In genomic region chr12:32399373-32400113, GRCh38 we compare ENCODE assay signal across 8 cellular contexts. TPM values are rescaled to one million over a fixed set of nuclear protein-coding genes. Genes with fewer than 3 reads are reported as not detected.
DNase-seq lines count a peak whose midpoint lies in the region; ATAC-seq, FAIRE-seq and TF ChIP-seq lines count a peak whose summit lies in the region.

Gene FGD4, plus strand, starts transcription at chr12:32399558.

- peaks cover 5% of the 10 kb centered on the region for H3K23me2 ChIP-seq in H9 (ENCODE audit: insufficient read length, low read depth, low read length, poor library complexity, severe bottlenecking)

- H2AFZ ChIP-seq in H9 (ENCODE audit: low read length), result no peak within 1 kb of the TSS

- no peak within 1 kb of the TSS for H2BK120ac ChIP-seq in H9 (ENCODE audit: low read depth, low read length, poor library complexity, severe bottlenecking)

- WGBS in H9 (ENCODE audit: extremely low coverage, insufficient read length, low lambda C conversion rate), result no CpG with 5 or more reads among the region's 82 CpGs

- H3K4me2 ChIP-seq in H9 (ENCODE audit: insufficient read depth, insufficient read length, low read length), result peak within 1 kb of the TSS; percentile 98

- peak within 1 kb of the TSS; percentile 69 for H3K9ac ChIP-seq in H9 (ENCODE audit: extremely low read depth, insufficient read length, low read length)

- H3K18ac ChIP-seq in H9 (ENCODE audit: insufficient read length, low read depth, low read length), result peak within 1 kb of the TSS; percentile 85

- H3K27ac ChIP-seq in H9 (ENCODE audit: insufficient read length, low read depth, low read length) (peak within 1 kb of the TSS; percentile 85), upper lobe of right lung (peak within 1 kb of the TSS; percentile 86)

- DNase-seq in GM04504 (ENCODE audit: low read depth) (peak; percentile 23), H9 (peak; percentile 95), LHCN-M2 (ENCODE audit: low read depth) (peak; percentile 77), RCC 7860 (ENCODE audit: low spot score) (peak; percentile 79), glutamatergic neuron (peak; percentile 86), non-pigmented ciliary epithelial cell (ENCODE audit: low read depth) (peak; percentile 23), upper lobe of right lung (peak; percentile 97)
- DNase-seq in activated naive CD8-positive, alpha-beta T cell treated with anti-CD3 and anti-CD28 coated beads, Interleukin-2, amount 10 ng/mL, durations not matched to agents 7 days and 5 days, result peak; percentile 78

- H3K9me3 Mint-ChIP-seq in H9 (peaks cover 0 to 2% of the 10 kb centered on the region in 2 experiments; a peak in 2 of 5 replicates), glutamatergic neuron (ENCODE audit: unreplicated experiment) (no peaks in the 10 kb centered on the region)
- no peaks in the 10 kb centered on the region for H3K9me3 Mint-ChIP-seq in activated naive CD8-positive, alpha-beta T cell treated with anti-CD3 and anti-CD28 coated beads, Interleukin-2, amount 10 ng/mL, durations not matched to agents 7 days and 5 days

- H3K4me3 Mint-ChIP-seq in H9, result peak within 1 kb of the TSS; percentile 95 to 97
- peak within 1 kb of the TSS; percentile 96 for H3K4me3 Mint-ChIP-seq in activated naive CD8-positive, alpha-beta T cell treated with anti-CD3 and anti-CD28 coated beads, Interleukin-2, amount 10 ng/mL, durations not matched to agents 7 days and 5 days
- H3K4me3 Mint-ChIP-seq in glutamatergic neuron (ENCODE audit: unreplicated experiment), result peak within 1 kb of the TSS; percentile 94

- H4K20me1 ChIP-seq in H9 (ENCODE audit: control insufficient read depth, insufficient read depth, insufficient read length), result no peaks in the 10 kb centered on the region

- H3K4me3 ChIP-seq in upper lobe of right lung, result peak within 1 kb of the TSS; percentile 65

- no peak within 1 kb of the TSS for H3K4ac ChIP-seq in H9 (ENCODE audit: low read depth, low read length)

- H3K4me1 ChIP-seq in H9 (ENCODE audit: insufficient read depth, low read length) (peaks cover 7% of the 10 kb centered on the region; the same call in 1 of the 2 replicates), upper lobe of right lung (peaks cover 7% of the 10 kb centered on the region)

- POLR2A ChIA-PET in activated naive CD8-positive, alpha-beta T cell treated with anti-CD3 and anti-CD28 coated beads, Interleukin-2, amount 10 ng/mL, durations not matched to agents 7 days and 5 days (lab: Charles Lee), result interaction anchor here (0.6 kb wide), 1 partner anchor 302 kb away, joined by 7 read pairs; no protein-coding TSS in a partner anchor

- no peaks in the 10 kb centered on the region for H3K9me3 ChIP-seq in H9 (ENCODE audit: control insufficient read depth, low read depth, low read length)
- H3K9me3 ChIP-seq in upper lobe of right lung, result no peaks in the 10 kb centered on the region

- peak; percentile 96 for ATAC-seq in activated naive CD8-positive, alpha-beta T cell treated with anti-CD3 and anti-CD28 coated beads, Interleukin-2, amount 10 ng/mL, durations not matched to agents 7 days and 5 days (ENCODE audit: low read depth)
- peak; percentile 97 for ATAC-seq in upper lobe of right lung

- peaks cover 28% of the 10 kb centered on the region; the same call in 1 of the 2 replicates for H3K79me2 ChIP-seq in H9 (ENCODE audit: insufficient read depth, low read length)

- H3K36me3 Mint-ChIP-seq in H9 (ENCODE audit: insufficient read depth in 1 of 3, low read depth in 3 of 3), result peaks cover 9 to 37% (median 35%) of the 10 kb centered on the region in 3 experiments
- no peaks in the 10 kb centered on the region for H3K36me3 Mint-ChIP-seq in activated naive CD8-positive, alpha-beta T cell treated with anti-CD3 and anti-CD28 coated beads, Interleukin-2, amount 10 ng/mL, durations not matched to agents 7 days and 5 days
- no peaks in the 10 kb centered on the region for H3K36me3 Mint-ChIP-seq in glutamatergic neuron (ENCODE audit: unreplicated experiment)

- no peak within 1 kb of the TSS for H3T11ph ChIP-seq in H9 (ENCODE audit: low read length)

- H3K27ac Mint-ChIP-seq in H9, result peak within 1 kb of the TSS; percentile 95 to 99 (median 99)
- peak within 1 kb of the TSS; percentile 81 for H3K27ac Mint-ChIP-seq in activated naive CD8-positive, alpha-beta T cell treated with anti-CD3 and anti-CD28 coated beads, Interleukin-2, amount 10 ng/mL, durations not matched to agents 7 days and 5 days
- H3K27ac Mint-ChIP-seq in glutamatergic neuron (ENCODE audit: unreplicated experiment), result peak within 1 kb of the TSS; percentile 48

- no peak for FAIRE-seq in RCC 7860 (lab: Jason Lieb, UNC)

- no peaks in the 10 kb centered on the region for H3K79me1 ChIP-seq in H9 (ENCODE audit: insufficient read depth, low read depth, low read length, poor library complexity, severe bottlenecking)

- intact Hi-C loops in upper lobe of right lung (cut with DNase I), result no loop called here

- no peak within 1 kb of the TSS for H4K5ac ChIP-seq in H9 (ENCODE audit: insufficient read length, low read depth, low read length)

- H3K14ac ChIP-seq in H9 (ENCODE audit: insufficient read depth, low read length), result peak within 1 kb of the TSS; percentile 86

- no peak within 1 kb of the TSS for H3K56ac ChIP-seq in H9 (ENCODE audit: insufficient read length, low read depth, low read length)

- no peak within 1 kb of the TSS for H2BK15ac ChIP-seq in H9 (ENCODE audit: low read depth, low read length)

- H3K27me3 ChIP-seq in H9 (ENCODE audit: insufficient read depth, low read length) (no peaks in the 10 kb centered on the region), upper lobe of right lung (no peaks in the 10 kb centered on the region)

- no peak within 1 kb of the TSS for H2AK5ac ChIP-seq in H9 (ENCODE audit: insufficient read length, low read length)

- no peak within 1 kb of the TSS for H4K91ac ChIP-seq in H9 (ENCODE audit: insufficient read length, low read depth, low read length)

- TF ChIP-seq CTCF in H9 (conservative IDR thresholded peaks at IDR 0.05), result peak; percentile 69
- peak; percentile 37 for TF ChIP-seq CTCF in glutamatergic neuron (IDR thresholded peaks at IDR 0.05; ENCODE audit: partially characterized antibody, unreplicated experiment)
- TF ChIP-seq CTCF in upper lobe of right lung (IDR thresholded peaks at IDR 0.05), result peak; percentile 43

- no peak within 1 kb of the TSS for H2BK20ac ChIP-seq in H9 (ENCODE audit: low read depth, low read length, poor library complexity, severe bottlenecking)

- H4K8ac ChIP-seq in H9 (replicated peaks; ENCODE audit: insufficient read length, low read depth, low read length), result no peak within 1 kb of the TSS

- H3K4me1 Mint-ChIP-seq in H9 (peaks cover 35 to 50% of the 10 kb centered on the region in 2 experiments), glutamatergic neuron (ENCODE audit: low read depth, unreplicated experiment) (no peaks in the 10 kb centered on the region)
- H3K4me1 Mint-ChIP-seq in activated naive CD8-positive, alpha-beta T cell treated with anti-CD3 and anti-CD28 coated beads, Interleukin-2, amount 10 ng/mL, durations not matched to agents 7 days and 5 days, result peaks cover 10% of the 10 kb centered on the region

- H2BK5ac ChIP-seq in H9 (ENCODE audit: insufficient read length, low read length), result no peak within 1 kb of the TSS

- H2BK12ac ChIP-seq in H9 (ENCODE audit: insufficient read length, low read depth, low read length), result peak within 1 kb of the TSS; percentile 25

- H3K23ac ChIP-seq in H9 (ENCODE audit: insufficient read length, low read depth, low read length), result no peak within 1 kb of the TSS

- H3K27me3 Mint-ChIP-seq in H9 (ENCODE audit: low read depth) (no peaks in the 10 kb centered on the region), glutamatergic neuron (ENCODE audit: unreplicated experiment) (no peaks in the 10 kb centered on the region)
- peaks cover 36% of the 10 kb centered on the region for H3K27me3 Mint-ChIP-seq in activated naive CD8-positive, alpha-beta T cell treated with anti-CD3 and anti-CD28 coated beads, Interleukin-2, amount 10 ng/mL, durations not matched to agents 7 days and 5 days

- H3K36me3 ChIP-seq in upper lobe of right lung, result no peaks in the 10 kb centered on the region

RNA-seq across cellular contexts. Expression of gene FGD4, which starts in this region (rescaled TPM):
- total RNA-seq in H9 (2021) (53.9 and 54.3 TPM in 2 replicates), LHCN-M2 (2014; rRNA removed) (5.6 and 8.1 TPM in 2 replicates), glutamatergic neuron (ENCODE audit: unreplicated experiment) (105 TPM), upper lobe of right lung (65.5 TPM)
- polyA plus RNA-seq in LHCN-M2 (2012), result 6.1 TPM
- 1 to 10 TPM in 1 of 2 experiments, under 1 TPM in 1; 0.91 to 1.4 TPM for total RNA-seq in activated naive CD8-positive, alpha-beta T cell treated with anti-CD3 and anti-CD28 coated beads, Interleukin-2, amount 10 ng/mL, durations not matched to agents 7 days and 5 days

Comparison
In these comparisons a context has a peak if more than half of its experiments do, and no peak if none do; other contexts are left out.
1. Peak in every context shown above with its lines: DNase-seq, ATAC-seq, H3K4me3 ChIP-seq and H3K27ac ChIP-seq.
2. DNase-seq: peak in every context shown above with its lines; median percentile 97 in upper lobe of right lung; 95 in H9; 86 in glutamatergic neuron; 79 in RCC 7860; 78 in activated naive CD8-positive, alpha-beta T cell treated with anti-CD3 and anti-CD28 coated beads, Interleukin-2, amount 10 ng/mL, durations not matched to agents 7 days and 5 days; 77 in LHCN-M2; 23 in GM04504; 23 in non-pigmented ciliary epithelial cell.
3. H3K27ac Mint-ChIP-seq: peak in every context shown above with its lines; median percentile 99 in H9; 81 in activated naive CD8-positive, alpha-beta T cell treated with anti-CD3 and anti-CD28 coated beads, Interleukin-2, amount 10 ng/mL, durations not matched to agents 7 days and 5 days; 48 in glutamatergic neuron.